Comparison of ENCODE assay signal across 2 cellular contexts in genomic region chr10:104318096-104318725, GRCh38.
TF ChIP-seq lines count a peak whose summit lies in the region.

No MANE protein-coding gene starts in this region.

TF ChIP-seq in GM23338, 12 proteins besides CTCF, POLR2A, EP300 and RAD21 (continued from another document):
- TF ChIP-seq ZNF462 (CRISPR knock-in tag; IDR thresholded peaks at IDR 0.05) (no peak), EZH2phosphoT487 (IDR thresholded peaks at IDR 0.05; ENCODE audit: unreplicated experiment) (no peak), REST (IDR thresholded peaks at IDR 0.05; ENCODE audit: unreplicated experiment) (no peak), POLR2AphosphoS5 (IDR thresholded peaks at IDR 0.05; ENCODE audit: low read depth) (no peak), CREB1 (CRISPR knock-in tag; IDR thresholded peaks at IDR 0.05; ENCODE audit: low read depth) (no peak), STAT1 (IDR thresholded peaks at IDR 0.05; ENCODE audit: unreplicated experiment) (no peak), EZH2 (IDR thresholded peaks at IDR 0.05; ENCODE audit: low read depth, unreplicated experiment) (no peak), NANOG (IDR thresholded peaks at IDR 0.05; ENCODE audit: borderline replicate concordance) (no peak), ZNF114 (CRISPR knock-in tag; IDR thresholded peaks at IDR 0.05) (no peak), JUNB (IDR thresholded peaks at IDR 0.05; ENCODE audit: unreplicated experiment) (no peak)
- TF ChIP-seq, protein P1, sequence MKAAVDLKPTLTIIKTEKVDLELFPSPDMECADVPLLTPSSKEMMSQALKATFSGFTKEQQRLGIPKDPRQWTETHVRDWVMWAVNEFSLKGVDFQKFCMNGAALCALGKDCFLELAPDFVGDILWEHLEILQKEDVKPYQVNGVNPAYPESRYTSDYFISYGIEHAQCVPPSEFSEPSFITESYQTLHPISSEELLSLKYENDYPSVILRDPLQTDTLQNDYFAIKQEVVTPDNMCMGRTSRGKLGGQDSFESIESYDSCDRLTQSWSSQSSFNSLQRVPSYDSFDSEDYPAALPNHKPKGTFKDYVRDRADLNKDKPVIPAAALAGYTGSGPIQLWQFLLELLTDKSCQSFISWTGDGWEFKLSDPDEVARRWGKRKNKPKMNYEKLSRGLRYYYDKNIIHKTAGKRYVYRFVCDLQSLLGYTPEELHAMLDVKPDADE (IDR thresholded peaks at IDR 0.05), result no peak

TF ChIP-seq in WTC11, 78 proteins besides CTCF, POLR2A, EP300 and RAD21 (continued from another document):
- TF ChIP-seq ARID4B (CRISPR knock-in tag; IDR thresholded peaks at IDR 0.05; ENCODE audit: borderline replicate concordance) (no peak), GABPB1 (CRISPR knock-in tag; IDR thresholded peaks at IDR 0.05) (no peak), FOXJ3 (CRISPR knock-in tag; IDR thresholded peaks at IDR 0.05; ENCODE audit: borderline replicate concordance) (no peak), IRF2 (CRISPR knock-in tag; IDR thresholded peaks at IDR 0.05; ENCODE audit: borderline replicate concordance, low read depth) (no peak), TEAD4 (CRISPR knock-in tag; IDR thresholded peaks at IDR 0.05) (no peak), ZNF423 (CRISPR knock-in tag; IDR thresholded peaks at IDR 0.05) (no peak), ATF1 (CRISPR knock-in tag; IDR thresholded peaks at IDR 0.05) (no peak)
TF ChIP-seq in WTC11: peak in this region for 0.
